In the genomic region with DNA sequence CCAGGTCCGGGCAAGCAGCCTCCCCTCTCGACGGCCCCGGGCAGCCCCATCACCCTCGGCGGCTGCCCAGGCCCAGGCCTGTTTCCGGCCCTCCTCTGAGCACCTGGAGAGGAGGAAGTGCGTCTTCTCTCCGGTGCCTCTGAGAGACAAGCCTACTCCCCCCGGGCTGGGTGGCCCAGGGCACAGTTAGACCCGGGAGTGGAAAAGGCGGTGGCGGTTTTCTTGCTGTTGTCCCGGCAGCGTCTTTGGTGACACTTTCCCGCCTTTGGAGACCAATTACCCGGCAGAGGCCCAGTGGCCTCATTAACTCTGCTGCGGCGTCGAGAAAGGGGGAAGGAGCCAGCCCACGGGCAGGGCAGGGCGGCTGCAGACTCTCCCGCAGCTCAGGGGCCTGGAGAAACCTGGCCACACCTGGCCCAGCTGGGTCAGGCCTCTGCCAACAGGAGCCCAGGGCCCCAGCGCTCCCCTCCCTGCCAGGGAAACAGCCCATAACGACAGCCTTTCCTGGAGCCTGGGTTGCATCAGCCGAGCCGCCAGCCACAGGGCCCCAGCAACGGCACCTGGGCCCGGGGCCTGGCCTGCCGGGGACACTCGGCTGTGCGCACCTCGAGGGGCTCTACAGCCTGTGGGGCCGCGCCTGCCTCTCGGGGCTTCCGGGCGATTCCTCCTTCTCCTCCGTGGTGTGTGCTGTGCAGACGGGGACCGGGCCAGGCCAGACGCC, we compare ENCODE assay signal across 8 cellular contexts. TPM values are rescaled to one million over a fixed set of nuclear protein-coding genes. Genes with fewer than 3 reads are reported as not detected.
DNase-seq lines count a peak whose midpoint lies in the region; ATAC-seq and TF ChIP-seq lines count a peak whose summit lies in the region.

No MANE protein-coding gene starts in this region.

- H3K4me3 Mint-ChIP-seq in activated CD4-positive, alpha-beta memory T cell treated with anti-CD3 and anti-CD28 coated beads for 36 hours: peak overlapping the region; percentile 39

- H3K4me3 ChIP-seq in GM06990 (replicated peaks; ENCODE audit: low read depth, low read length): no peak overlapping the region
- peak overlapping the region in 2 of 4 donors; percentile 21 to 26 for H3K4me3 ChIP-seq in transverse colon

- in situ Hi-C loops in transverse colon (cut with MboI; ENCODE audit: low pct_ligation_motif_present in 1 of 4, low pct_unique_long_range_greater_than_20kb in 1 of 4, low sequenced_read_pairs in 3 of 4): no loop called here

- intact Hi-C loops in activated CD4-positive, alpha-beta memory T cell treated with anti-CD3 and anti-CD28 coated beads for 36 hours (cut with micrococcal nuclease): no loop called here
- intact Hi-C loops in transverse colon (cut with DNase I; ENCODE audit: low total_unique reads): no loop called here

- ATAC-seq in SK-N-SH treated with all-trans-retinoic acid at 6 μM for 48 hours: no peak; the same call in 2 of the 3 replicates

- no peak for TF ChIP-seq CTCF in GM06990 (IDR thresholded peaks at IDR 0.05; ENCODE audit: insufficient read depth, low read length, poor library complexity, severe bottlenecking)
- no peak for TF ChIP-seq CTCF in transverse colon (IDR thresholded peaks at IDR 0.05)

- CTCF ChIA-PET in activated CD4-positive, alpha-beta memory T cell treated with anti-CD3 and anti-CD28 coated beads for 36 hours (lab: Charles Lee): no interaction called here

- H3K9me3 ChIP-seq in transverse colon: no peaks in the 10 kb centered on the region

- TF ChIP-seq POLR2A in transverse colon (IDR thresholded peaks at IDR 0.05): peak; percentile 74

- H3K27me3 ChIP-seq in GM06990 (replicated peaks; ENCODE audit: control insufficient read depth, insufficient read depth, low read length) (no peaks in the 10 kb centered on the region), transverse colon (no peaks in the 10 kb centered on the region)

- H3K27me3 Mint-ChIP-seq in activated CD4-positive, alpha-beta memory T cell treated with anti-CD3 and anti-CD28 coated beads for 36 hours: no peaks in the 10 kb centered on the region

- peak overlapping the region; percentile 89 to 95 (median 92) for H3K27ac ChIP-seq in transverse colon

- DNase-seq in GM06990 (ENCODE audit: extremely low read depth, insufficient read length): peak; percentile 71
- DNase-seq in NCI-H1436 treated with DMSO at 0.1 percent for 48 hours (lab: John Stamatoyannopoulos, UW): peak; percentile 68
- peak; percentile 80 for DNase-seq in activated CD4-positive, alpha-beta memory T cell treated with anti-CD3 and anti-CD28 coated beads for 36 hours
- DNase-seq in left kidney (ENCODE audit: low read depth, low spot score): peak; percentile 73
- peak; percentile 86 for DNase-seq in transverse colon
- DNase-seq in nucleus accumbens (lab: John Stamatoyannopoulos, UW): no peak
- DNase-seq in hypothalamus (lab: John Stamatoyannopoulos, UW): no peak

- peak overlapping the region; percentile 89 for H3K27ac Mint-ChIP-seq in activated CD4-positive, alpha-beta memory T cell treated with anti-CD3 and anti-CD28 coated beads for 36 hours

- H3K36me3 ChIP-seq in GM06990 (ENCODE audit: control insufficient read depth, insufficient read depth, low read length) (no peaks in the 10 kb centered on the region), transverse colon (no peaks in the 10 kb centered on the region)

- H3K4me1 ChIP-seq in transverse colon: peaks cover 10 to 40% (median 38%) of the 10 kb centered on the region in 4 donors

- 25 to 44% methylated on average over 6 to 26 of the region's 42 CpGs for WGBS in transverse colon (ENCODE audit: low coverage in 1 of 2), 2 donors

- peaks cover 19% of the 10 kb centered on the region for H3K4me1 Mint-ChIP-seq in activated CD4-positive, alpha-beta memory T cell treated with anti-CD3 and anti-CD28 coated beads for 36 hours (ENCODE audit: low read depth)

- TF ChIP-seq EP300 in transverse colon (IDR thresholded peaks at IDR 0.05; ENCODE audit: low read depth): no peak

- no peaks in the 10 kb centered on the region for H3K36me3 Mint-ChIP-seq in activated CD4-positive, alpha-beta memory T cell treated with anti-CD3 and anti-CD28 coated beads for 36 hours

- POLR2A ChIA-PET in activated CD4-positive, alpha-beta memory T cell treated with anti-CD3 and anti-CD28 coated beads for 36 hours (lab: Charles Lee): interaction anchor here (0.9 kb wide), 1 partner anchor 13 kb away, joined by 3 read pairs; no protein-coding TSS in a partner anchor

- H3K9me3 Mint-ChIP-seq in activated CD4-positive, alpha-beta memory T cell treated with anti-CD3 and anti-CD28 coated beads for 36 hours: no peaks in the 10 kb centered on the region

TF ChIP-seq in SK-N-SH treated with all-trans-retinoic acid at 6 μM for 48 hours, 23 proteins besides CTCF, POLR2A, EP300 and RAD21:
- no peak for TF ChIP-seq PPARA (CRISPR knock-in tag; IDR thresholded peaks at IDR 0.05; ENCODE audit: borderline replicate concordance)
- TF ChIP-seq TOX (CRISPR knock-in tag; IDR thresholded peaks at IDR 0.05; ENCODE audit: borderline replicate concordance): no peak
- TF ChIP-seq ZNF70 (CRISPR knock-in tag; IDR thresholded peaks at IDR 0.05): no peak
- TF ChIP-seq, protein P1, sequence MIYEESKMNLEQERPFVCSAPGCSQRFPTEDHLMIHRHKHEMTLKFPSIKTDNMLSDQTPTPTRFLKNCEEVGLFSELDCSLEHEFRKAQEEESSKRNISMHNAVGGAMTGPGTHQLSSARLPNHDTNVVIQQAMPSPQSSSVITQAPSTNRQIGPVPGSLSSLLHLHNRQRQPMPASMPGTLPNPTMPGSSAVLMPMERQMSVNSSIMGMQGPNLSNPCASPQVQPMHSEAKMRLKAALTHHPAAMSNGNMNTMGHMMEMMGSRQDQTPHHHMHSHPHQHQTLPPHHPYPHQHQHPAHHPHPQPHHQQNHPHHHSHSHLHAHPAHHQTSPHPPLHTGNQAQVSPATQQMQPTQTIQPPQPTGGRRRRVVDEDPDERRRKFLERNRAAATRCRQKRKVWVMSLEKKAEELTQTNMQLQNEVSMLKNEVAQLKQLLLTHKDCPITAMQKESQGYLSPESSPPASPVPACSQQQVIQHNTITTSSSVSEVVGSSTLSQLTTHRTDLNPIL (CRISPR knock-in tag; IDR thresholded peaks at IDR 0.05; ENCODE audit: low read depth): no peak
- no peak for TF ChIP-seq PATZ1 (CRISPR knock-in tag; IDR thresholded peaks at IDR 0.05; ENCODE audit: borderline replicate concordance)
- TF ChIP-seq, protein P2, sequence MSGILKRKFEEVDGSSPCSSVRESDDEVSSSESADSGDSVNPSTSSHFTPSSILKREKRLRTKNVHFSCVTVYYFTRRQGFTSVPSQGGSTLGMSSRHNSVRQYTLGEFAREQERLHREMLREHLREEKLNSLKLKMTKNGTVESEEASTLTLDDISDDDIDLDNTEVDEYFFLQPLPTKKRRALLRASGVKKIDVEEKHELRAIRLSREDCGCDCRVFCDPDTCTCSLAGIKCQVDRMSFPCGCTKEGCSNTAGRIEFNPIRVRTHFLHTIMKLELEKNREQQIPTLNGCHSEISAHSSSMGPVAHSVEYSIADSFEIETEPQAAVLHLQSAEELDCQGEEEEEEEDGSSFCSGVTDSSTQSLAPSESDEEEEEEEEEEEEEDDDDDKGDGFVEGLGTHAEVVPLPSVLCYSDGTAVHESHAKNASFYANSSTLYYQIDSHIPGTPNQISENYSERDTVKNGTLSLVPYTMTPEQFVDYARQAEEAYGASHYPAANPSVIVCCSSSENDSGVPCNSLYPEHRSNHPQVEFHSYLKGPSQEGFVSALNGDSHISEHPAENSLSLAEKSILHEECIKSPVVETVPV (CRISPR knock-in tag; IDR thresholded peaks at IDR 0.05): no peak
- no peak for TF ChIP-seq POU6F1 (CRISPR knock-in tag; IDR thresholded peaks at IDR 0.05; ENCODE audit: borderline replicate concordance, low read depth)
- TF ChIP-seq ZNF8 (CRISPR knock-in tag; IDR thresholded peaks at IDR 0.05): no peak
- TF ChIP-seq ZFP30 (CRISPR knock-in tag; IDR thresholded peaks at IDR 0.05): no peak
- TF ChIP-seq ARNTL (CRISPR knock-in tag; IDR thresholded peaks at IDR 0.05; ENCODE audit: borderline replicate concordance, low read depth): no peak
- no peak for TF ChIP-seq GLIS3 (CRISPR knock-in tag; IDR thresholded peaks at IDR 0.05)
- no peak for TF ChIP-seq ZNF565 (CRISPR knock-in tag; conservative IDR thresholded peaks at IDR 0.05; ENCODE audit: low read depth)
- TF ChIP-seq SNAI2 (CRISPR knock-in tag; IDR thresholded peaks at IDR 0.05): no peak
- no peak for TF ChIP-seq OSR1 (CRISPR knock-in tag; IDR thresholded peaks at IDR 0.05)
- no peak for TF ChIP-seq ZC3H10 (CRISPR knock-in tag; IDR thresholded peaks at IDR 0.05)

RNA-seq across cellular contexts. Expression of gene C1orf159, which starts 28.4 kb away (rescaled TPM):
- total RNA-seq in activated CD4-positive, alpha-beta memory T cell treated with anti-CD3 and anti-CD28 coated beads for 36 hours: 10 to 100 TPM; 19.5 to 20.5 TPM
- total RNA-seq in transverse colon: 100 to 1,000 TPM in 1 of 4 donors, 10 to 100 TPM in 3; 23.6 to 108 (median 47.3) TPM

RNA-seq across cellular contexts. Expression of gene TTLL10, which starts 29.4 kb away (rescaled TPM):
- not detected for total RNA-seq in activated CD4-positive, alpha-beta memory T cell treated with anti-CD3 and anti-CD28 coated beads for 36 hours
- total RNA-seq in transverse colon: under 1 TPM in 2 of 4 donors, not detected in 2; 0.40 to 0.48 TPM

Comparison
In these comparisons a context has a peak if more than half of its experiments do, and no peak if none do; other contexts are left out.
1. DNase-seq: peak in GM06990 (single experiment), NCI-H1436 treated with DMSO at 0.1 percent for 48 hours (single experiment), activated CD4-positive, alpha-beta memory T cell treated with anti-CD3 and anti-CD28 coated beads for 36 hours (single experiment), left kidney (single experiment) and transverse colon (single experiment); none in nucleus accumbens (0 of 56) and hypothalamus (0 of 51).